ENCODE assay signal across 11 cellular contexts in the genomic region with DNA sequence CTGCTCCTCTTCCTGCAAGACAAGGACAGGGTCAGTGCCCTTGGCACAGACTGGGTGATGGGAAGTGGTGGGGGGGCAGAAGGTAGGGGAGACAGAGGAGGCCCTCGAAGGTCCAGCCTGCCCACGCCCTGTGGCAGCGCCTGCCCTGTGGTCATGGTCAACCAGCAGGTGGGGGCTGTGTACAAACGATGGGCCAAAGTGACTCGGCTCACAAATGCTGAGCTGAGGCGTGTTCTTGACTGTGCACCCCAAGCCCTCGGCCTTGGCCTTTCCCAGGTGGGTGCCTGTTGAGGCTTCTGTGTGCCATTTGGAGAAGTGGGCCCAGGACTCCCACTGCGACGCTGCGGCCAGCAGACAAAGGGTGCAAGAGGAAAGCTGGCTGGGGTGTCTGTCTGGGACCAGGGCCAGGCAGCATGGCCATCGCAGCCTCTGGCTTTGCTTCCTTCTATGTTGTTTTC. TPM values are rescaled to one million over a fixed set of nuclear protein-coding genes. Genes with fewer than 3 reads are reported as not detected.
DNase-seq lines count a peak whose midpoint lies in the region; TF ChIP-seq lines count a peak whose summit lies in the region.
"Had no signal": no experiment of that assay in that cellular context is flagged by ENCODE, and none has a peak within 500 bp of the region (broad histone marks: within the 10 kb centered on the region; RNA-seq: fewer than 3 reads in every experiment).

No MANE protein-coding gene starts in this region.

- peak overlapping the region; percentile 52 for H3K4me3 ChIP-seq in coronary artery
- H3K4me3 ChIP-seq: neural progenitor cell had no signal

- peak overlapping the region; percentile 95 to 98 for H3K27ac ChIP-seq in coronary artery
- H3K27ac ChIP-seq: neural progenitor cell had no signal

- H3K4me3 Mint-ChIP-seq in CD14-positive monocyte, result no peak overlapping the region
- peak overlapping the region; percentile 7 for H3K4me3 Mint-ChIP-seq in nephron progenitor cell
- H3K4me3 Mint-ChIP-seq: activated T-cell treated with anti-CD3 and anti-CD28 coated beads, Interleukin-2, amount 50 U/mL, for 72 hours; stimulated activated effector memory CD8-positive, alpha-beta T cell treated with anti-CD3 and anti-CD28 coated beads, Interleukin-12 subunit alpha, Interleukin-12 subunit beta, amount 100 ng/mL, for 72 hours had no signal

- peak overlapping the region in 1 of 7 donors; percentile 82 for H3K27ac Mint-ChIP-seq in CD14-positive monocyte
- no peak overlapping the region for H3K27ac Mint-ChIP-seq in nephron progenitor cell
- H3K27ac Mint-ChIP-seq: activated T-cell treated with anti-CD3 and anti-CD28 coated beads, Interleukin-2, amount 50 U/mL, for 72 hours had no signal

- H3K36me3 Mint-ChIP-seq in CD14-positive monocyte, result no peaks in the 10 kb centered on the region
- no peaks in the 10 kb centered on the region for H3K36me3 Mint-ChIP-seq in nephron progenitor cell (ENCODE audit: low read depth)
- H3K36me3 Mint-ChIP-seq: neural progenitor cell; stimulated activated effector memory CD8-positive, alpha-beta T cell treated with anti-CD3 and anti-CD28 coated beads, Interleukin-12 subunit alpha, Interleukin-12 subunit beta, amount 100 ng/mL, for 72 hours had no signal

- peak; percentile 31 for DNase-seq in CD14-positive monocyte (ENCODE audit: low spot score)
- DNase-seq in coronary artery (ENCODE audit: low spot score), result no peak
- no peak for DNase-seq in nephron progenitor cell
- DNase-seq in Ammon's horn (ENCODE audit: low spot score), result no peak
- no peak for DNase-seq in NCI-H526 treated with DMSO at 0.1 percent for 48 hours (lab: John Stamatoyannopoulos, UW)
- DNase-seq in NCI-H1436 treated with DMSO at 0.1 percent for 48 hours (lab: John Stamatoyannopoulos, UW), result no peak
- DNase-seq: activated T-cell treated with anti-CD3 and anti-CD28 coated beads, Interleukin-2, amount 50 U/mL, for 72 hours; AML-193; NCI-H1417 had no signal

- H3K4me1 Mint-ChIP-seq in CD14-positive monocyte (no peaks in the 10 kb centered on the region), nephron progenitor cell (peaks cover 69% of the 10 kb centered on the region)

- TF ChIP-seq CTCF in CD14-positive monocyte (IDR thresholded peaks at IDR 0.05) (no peak), coronary artery (IDR thresholded peaks at IDR 0.05) (no peak), nephron progenitor cell (IDR thresholded peaks at IDR 0.05) (no peak)

- H3K9me3 Mint-ChIP-seq in CD14-positive monocyte (no peaks in the 10 kb centered on the region), nephron progenitor cell (no peaks in the 10 kb centered on the region)
- H3K9me3 Mint-ChIP-seq: activated T-cell treated with anti-CD3 and anti-CD28 coated beads, Interleukin-2, amount 50 U/mL, for 72 hours; neural progenitor cell; stimulated activated effector memory CD8-positive, alpha-beta T cell treated with anti-CD3 and anti-CD28 coated beads, Interleukin-12 subunit alpha, Interleukin-12 subunit beta, amount 100 ng/mL, for 72 hours had no signal

- H3K27me3 Mint-ChIP-seq in CD14-positive monocyte (ENCODE audit: low read depth in 3 of 3) (peaks cover 0 to 6% (median 2%) of the 10 kb centered on the region in 3 donors), nephron progenitor cell (ENCODE audit: low read depth, poor library complexity) (peaks cover 19% of the 10 kb centered on the region)

- intact Hi-C loops in CD14-positive monocyte (cut with micrococcal nuclease), result no loop called here

RNA-seq across cellular contexts. Expression of a gene that starts 22.6 kb away (rescaled TPM):
- under 1 TPM; 0.30 to 0.81 TPM for polyA plus RNA-seq in CD14-positive monocyte

RNA-seq across cellular contexts. Expression of a gene that starts 38.2 kb away (rescaled TPM):
- 10 to 100 TPM; 24.6 to 26.2 TPM for polyA plus RNA-seq in CD14-positive monocyte

RNA-seq across cellular contexts. Expression of a gene that starts 38.4 kb away (rescaled TPM):
- polyA plus RNA-seq in CD14-positive monocyte, result 10 to 100 TPM; 56.5 to 71.3 TPM

RNA-seq across cellular contexts. Expression of a gene that starts 44.6 kb away (rescaled TPM):
- not detected for polyA plus RNA-seq in CD14-positive monocyte

RNA-seq across cellular contexts. Expression of a gene that starts 48.9 kb away (rescaled TPM):
- 100 to 1,000 TPM; 124 to 125 TPM for polyA plus RNA-seq in CD14-positive monocyte
